In genomic region chr11:86421976-86422770, GRCh38 we compare ENCODE assay signal across 16 cellular contexts. TPM values are rescaled to one million over a fixed set of nuclear protein-coding genes. Genes with fewer than 3 reads are reported as not detected.
DNase-seq lines count a peak whose midpoint lies in the region; ATAC-seq and TF ChIP-seq lines count a peak whose summit lies in the region.
"Had no signal": no experiment of that assay in that cellular context is flagged by ENCODE, and none has a peak within 500 bp of the region (broad histone marks: within the 10 kb centered on the region; RNA-seq: fewer than 3 reads in every experiment).

No MANE protein-coding gene starts in this region.

- TF ChIP-seq CTCF in HL-60 (IDR thresholded peaks at IDR 0.05; ENCODE audit: insufficient read depth, low read length) (no peak), epithelial cell of esophagus (IDR thresholded peaks at IDR 0.05; ENCODE audit: insufficient read depth, low read depth, low read length, missing control alignments) (no peak), omental fat pad (IDR thresholded peaks at IDR 0.05) (no peak)

- H3K9me3 ChIP-seq in BLaER1 treated with 17β-estradiol and CSF1 and Interleukin-3, amounts not matched to agents 10 nM and 100 nM (replicated peaks in 1 of 11) = peaks cover 10 to 19% (median 15%) of the 10 kb centered on the region in 11 experiments; a peak in 19 of 22 replicates
- H3K9me3 ChIP-seq in NT2/D1 (ENCODE audit: insufficient read depth, low read length) = no peaks in the 10 kb centered on the region

- peak overlapping the region in 7 of 11 experiments; percentile 19 to 66 (median 53); a peak in 14 of 22 replicates for H3K9ac ChIP-seq in BLaER1 treated with 17β-estradiol and CSF1 and Interleukin-3, amounts not matched to agents 10 nM and 100 nM
- no peak overlapping the region for H3K9ac ChIP-seq in NT2/D1 (ENCODE audit: insufficient read length, low read depth)

- no peak for ATAC-seq in omental fat pad (ENCODE audit: low FRiP score)
- ATAC-seq: A549, GM12878 had no signal

- H3K27ac ChIP-seq in BLaER1 treated with 17β-estradiol and CSF1 and Interleukin-3, amounts not matched to agents 10 nM and 100 nM = peak overlapping the region in 7 of 11 experiments; percentile 12 to 46 (median 36); a peak in 9 of 22 replicates
- H3K27ac ChIP-seq in HL-60 (replicated peaks) = peak overlapping the region; percentile 81
- H3K27ac ChIP-seq: A549 had no signal

- H4K20me1 ChIP-seq in BLaER1 treated with 17β-estradiol and CSF1 and Interleukin-3, amounts not matched to agents 10 nM and 100 nM = no peaks in the 10 kb centered on the region

- peaks cover 31 to 53% (median 36%) of the 10 kb centered on the region in 10 experiments for H3K4me1 ChIP-seq in BLaER1 treated with 17β-estradiol and CSF1 and Interleukin-3, amounts not matched to agents 10 nM and 100 nM
- H3K4me1 ChIP-seq in NT2/D1 (ENCODE audit: insufficient read depth, insufficient read length) = no peaks in the 10 kb centered on the region
- H3K4me1 ChIP-seq: A549 had no signal

- H3K36me3 ChIP-seq in BLaER1 treated with 17β-estradiol and CSF1 and Interleukin-3, amounts not matched to agents 10 nM and 100 nM = no peaks in the 10 kb centered on the region
- no peaks in the 10 kb centered on the region for H3K36me3 ChIP-seq in NT2/D1 (ENCODE audit: insufficient read depth, insufficient read length, low read length)

- H3K4me3 ChIP-seq in BLaER1 treated with 17β-estradiol and CSF1 and Interleukin-3, amounts not matched to agents 10 nM and 100 nM = peak overlapping the region in 9 of 10 experiments; percentile 14 to 55 (median 38); a peak in 15 of 20 replicates
- no peak overlapping the region for H3K4me3 ChIP-seq in HL-60 (replicated peaks; ENCODE audit: insufficient read depth, low read length)
- no peak overlapping the region for H3K4me3 ChIP-seq in NT2/D1 (ENCODE audit: insufficient read length, low read depth)
- H3K4me3 ChIP-seq in epithelial cell of esophagus (ENCODE audit: low read length) = no peak overlapping the region
- H3K4me3 ChIP-seq: A549, GM12878 had no signal

- H3K4me2 ChIP-seq in BLaER1 treated with 17β-estradiol and CSF1 and Interleukin-3, amounts not matched to agents 10 nM and 100 nM = peak overlapping the region; percentile 68 to 98 (median 83)
- H3K4me2 ChIP-seq: A549 had no signal

- DNase-seq in HL-60 (ENCODE audit: low read depth in 1 of 2, low spot score in 1 of 2) = peak in 1 of 2 experiments; percentile 55
- DNase-seq in NT2/D1 (ENCODE audit: low read depth, low spot score) = peak; percentile 5
- DNase-seq in epithelial cell of esophagus (ENCODE audit: low read depth) = peak; percentile 19
- no peak for DNase-seq in NCI-H2107 treated with DMSO at 0.1 percent for 48 hours (lab: John Stamatoyannopoulos, UW; ENCODE audit: unreplicated experiment)
- DNase-seq in effector CD8-positive, alpha-beta T cell (lab: John Stamatoyannopoulos, UW) = no peak
- no peak for DNase-seq in NCI-H1436 treated with DMSO at 0.1 percent for 48 hours (lab: John Stamatoyannopoulos, UW)
- DNase-seq in omental fat pad (ENCODE audit: low spot score) = no peak
- DNase-seq: Caco-2, DMS53, NCI-H1048, NCI-H2107, SHP77 treated with DMSO at 0.1 percent for 48 hours had no signal

- H3K27me3 ChIP-seq in BLaER1 treated with 17β-estradiol and CSF1 and Interleukin-3, amounts not matched to agents 10 nM and 100 nM = peaks cover 20 to 33% (median 28%) of the 10 kb centered on the region in 11 experiments
- H3K27me3 ChIP-seq in HL-60 (ENCODE audit: insufficient read depth, poor library complexity, severe bottlenecking) (no peaks in the 10 kb centered on the region), NT2/D1 (ENCODE audit: insufficient read depth, insufficient read length) (no peaks in the 10 kb centered on the region)

RNA-seq across cellular contexts. Expression of gene CCDC81, which starts 47.5 kb away (rescaled TPM):
- total RNA-seq in omental fat pad = 1 to 10 TPM in 2 of 4 donors, not detected in 2; 1.4 to 1.6 TPM
- total RNA-seq: LHCN-M2 had no signal

Comparison
In these comparisons a context has a peak if more than half of its experiments do, and no peak if none do; other contexts are left out.
1. H3K4me3 ChIP-seq: peak in BLaER1 treated with 17β-estradiol and CSF1 and Interleukin-3, amounts not matched to agents 10 nM and 100 nM (9 of 10); none in HL-60 (single experiment), NT2/D1 (single experiment) and epithelial cell of esophagus (single experiment).
2. DNase-seq: peak in NT2/D1 (single experiment) and epithelial cell of esophagus (single experiment); none in NCI-H2107 treated with DMSO at 0.1 percent for 48 hours (single experiment), effector CD8-positive, alpha-beta T cell (single experiment), NCI-H1436 treated with DMSO at 0.1 percent for 48 hours (single experiment) and omental fat pad (single experiment).